In genomic region chr20:33002087-33002808, GRCh38 we compare ENCODE assay signal across 18 cellular contexts. TPM values are rescaled to one million over a fixed set of nuclear protein-coding genes. Genes with fewer than 3 reads are reported as not detected.
"Had no signal": no experiment of that assay in that cellular context is flagged by ENCODE, and none has a peak within 500 bp of the region (broad histone marks: within the 10 kb centered on the region; RNA-seq: fewer than 3 reads in every experiment).

No MANE protein-coding gene starts in this region.

- H3K4me1 ChIP-seq: body of pancreas, esophagus muscularis mucosa, left lung, sigmoid colon, transverse colon had no signal

- H3K36me3 ChIP-seq: esophagus muscularis mucosa, left lung, ovary, sigmoid colon, transverse colon had no signal

- H3K79me2 ChIP-seq: hepatocyte had no signal

- H3K27me3 ChIP-seq: body of pancreas, esophagus muscularis mucosa, left lung, ovary, sigmoid colon, transverse colon had no signal

- H3K9me3 ChIP-seq: body of pancreas, ovary, sigmoid colon, transverse colon had no signal

- H2AFZ ChIP-seq: hepatocyte had no signal

- H3K27ac Mint-ChIP-seq: activated CD8-positive, alpha-beta T cell treated with anti-CD3 and anti-CD28 coated beads for 36 hours; nephron progenitor cell; stimulated activated naive B cell treated with anti-CD40 and anti-IgM and Interleukin-4, amounts not matched to agents 10 μg/mL and 1 μg/mL and 100 μg/mL, for 72 hours had no signal

- H3K4me2 ChIP-seq: hepatocyte had no signal

- H3K27ac ChIP-seq: body of pancreas, coronary artery, esophagus muscularis mucosa, hepatocyte, left lung, ovary, sigmoid colon, transverse colon had no signal

- H3K27me3 Mint-ChIP-seq: activated CD8-positive, alpha-beta T cell treated with anti-CD3 and anti-CD28 coated beads for 36 hours; stimulated activated naive B cell treated with anti-CD40 and anti-IgM and Interleukin-4, amounts not matched to agents 10 μg/mL and 1 μg/mL and 100 μg/mL, for 72 hours had no signal

- ATAC-seq: activated CD8-positive, alpha-beta T cell treated with anti-CD3 and anti-CD28 coated beads for 36 hours; body of pancreas; left lung; SK-N-SH treated with all-trans-retinoic acid at 6 μM for 48 hours; stimulated activated naive B cell treated with anti-CD40 and anti-IgM and Interleukin-4, amounts not matched to agents 10 μg/mL and 1 μg/mL and 100 μg/mL, for 72 hours had no signal

- DNase-seq: activated CD4-positive, alpha-beta T cell treated with anti-CD3 and anti-CD28 coated beads for 4 hours; activated CD8-positive, alpha-beta T cell treated with anti-CD3 and anti-CD28 coated beads for 36 hours; amniotic stem cell; body of pancreas; central memory CD4-positive, alpha-beta T cell; islet precursor cell; left lung; nephron progenitor cell; ovary; sigmoid colon; stimulated activated naive B cell treated with anti-CD40 and anti-IgM and Interleukin-4, amounts not matched to agents 10 μg/mL and 1 μg/mL and 100 μg/mL, for 72 hours; T-helper 1 cell; transverse colon had no signal

- H3K4me3 ChIP-seq: body of pancreas, coronary artery, esophagus muscularis mucosa, hepatocyte, left lung, ovary, sigmoid colon, transverse colon had no signal

- H3K4me3 Mint-ChIP-seq: activated CD8-positive, alpha-beta T cell treated with anti-CD3 and anti-CD28 coated beads for 36 hours; nephron progenitor cell; stimulated activated naive B cell treated with anti-CD40 and anti-IgM and Interleukin-4, amounts not matched to agents 10 μg/mL and 1 μg/mL and 100 μg/mL, for 72 hours had no signal

RNA-seq across cellular contexts. Expression of gene SUN5, which starts 2.0 kb away (rescaled TPM):
- total RNA-seq: activated CD8-positive, alpha-beta T cell treated with anti-CD3 and anti-CD28 coated beads for 36 hours; body of pancreas; esophagus muscularis mucosa; glomerular endothelial cell; hepatocyte; left lung; ovary; sigmoid colon; transverse colon had no signal
- polyA plus RNA-seq: hepatocyte, ovary, sigmoid colon had no signal

RNA-seq across cellular contexts. Expression of gene BPIFB2, which starts 5.3 kb away (rescaled TPM):
- total RNA-seq: activated CD8-positive, alpha-beta T cell treated with anti-CD3 and anti-CD28 coated beads for 36 hours; body of pancreas; esophagus muscularis mucosa; glomerular endothelial cell; sigmoid colon; transverse colon had no signal
- polyA plus RNA-seq: ovary, sigmoid colon had no signal

RNA-seq across cellular contexts. Expression of gene BPIFB6, which starts 29.2 kb away (rescaled TPM):
- total RNA-seq: activated CD8-positive, alpha-beta T cell treated with anti-CD3 and anti-CD28 coated beads for 36 hours; body of pancreas; esophagus muscularis mucosa; glomerular endothelial cell; hepatocyte; left lung; ovary; sigmoid colon; transverse colon had no signal
- polyA plus RNA-seq: hepatocyte, ovary, sigmoid colon had no signal

RNA-seq across cellular contexts. Expression of gene BPIFB3, which starts 51.5 kb away (rescaled TPM):
- total RNA-seq: activated CD8-positive, alpha-beta T cell treated with anti-CD3 and anti-CD28 coated beads for 36 hours; body of pancreas; esophagus muscularis mucosa; glomerular endothelial cell; hepatocyte; left lung; sigmoid colon; transverse colon had no signal
- polyA plus RNA-seq: hepatocyte, ovary, sigmoid colon had no signal
